Comparison of ENCODE assay signal across 26 cellular contexts in the genomic region with DNA sequence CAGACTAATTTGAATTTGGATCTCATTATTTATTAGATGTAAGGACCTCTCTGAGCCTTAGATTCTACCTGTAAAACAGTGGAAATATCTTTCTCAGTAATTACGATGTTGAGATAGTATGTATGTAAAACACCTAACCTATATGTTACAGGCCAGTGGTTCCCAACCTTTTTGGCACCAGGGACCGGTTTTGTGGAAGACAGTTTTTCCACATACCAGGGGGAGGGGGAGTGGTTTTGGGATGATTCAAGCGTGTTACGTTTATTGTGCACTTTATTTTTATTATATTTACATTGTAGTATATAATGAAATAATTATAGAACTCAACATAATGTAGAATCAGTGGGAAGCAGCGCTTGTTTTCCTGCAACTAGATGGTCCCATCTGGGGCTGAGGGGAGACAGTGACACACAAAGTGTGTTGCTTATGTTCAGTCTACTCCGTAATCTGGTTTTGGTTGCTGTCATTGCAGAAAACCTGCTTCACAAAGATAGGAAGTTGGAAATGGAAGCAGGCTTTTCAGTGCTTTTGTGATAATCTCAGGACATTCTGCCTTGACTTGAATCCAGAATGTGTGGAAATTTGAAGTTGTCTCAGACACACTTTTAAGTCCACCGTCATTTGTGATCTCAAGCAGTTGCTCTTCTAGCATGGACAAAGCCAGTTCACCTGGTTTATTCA.
"Had no signal": no experiment of that assay in that cellular context is flagged by ENCODE, and none has a peak within 500 bp of the region (broad histone marks: within the 10 kb centered on the region; RNA-seq: fewer than 3 reads in every experiment).

No MANE protein-coding gene starts in this region.

- DNase-seq: activated CD4-positive, alpha-beta memory T cell treated with anti-CD3 and anti-CD28 coated beads, Interleukin-2, amount 10 ng/mL, durations not matched to agents 7 days and 5 days; activated CD4-positive, alpha-beta T cell treated with anti-CD3 and anti-CD28 coated beads for 1 hour; activated CD4-positive, alpha-beta T cell treated with anti-CD3 and anti-CD28 coated beads for 4 hours; activated CD4-positive, alpha-beta T cell treated with anti-CD3 and anti-CD28 coated beads, Interleukin-2, amount 10 ng/mL, durations not matched to agents 7 days and 5 days; activated CD4-positive, alpha-beta T cell treated with anti-CD3 and anti-CD28 coated beads, Interleukin-2, amount 50 U/mL, for 4 hours; activated CD8-positive, alpha-beta memory T cell treated with anti-CD3 and anti-CD28 coated beads, Interleukin-2, amount 50 U/mL, for 48 hours; activated gamma-delta T cell; activated naive CD4-positive, alpha-beta T cell; activated naive CD4-positive, alpha-beta T cell treated with anti-CD3 and anti-CD28 coated beads, Interleukin-2, amount 10 ng/mL, durations not matched to agents 7 days and 5 days; activated naive CD8-positive, alpha-beta T cell treated with anti-CD3 and anti-CD28 coated beads, Interleukin-2, amount 10 ng/mL, durations not matched to agents 7 days and 5 days; activated T-cell treated with anti-CD3 and anti-CD28 coated beads for 4 hours; activated T-cell treated with anti-CD3 and anti-CD28 coated beads, Interleukin-2, amount 50 U/mL, for 24 hours; activated T-cell treated with anti-CD3 and anti-CD28 coated beads, Interleukin-2, amount 50 U/mL, for 72 hours; cortex of kidney; dermis blood vessel endothelial cell; effector CD4-positive, alpha-beta T cell; effector memory CD8-positive, alpha-beta T cell; esophagus squamous epithelium; foreskin melanocyte; T-helper 2 cell had no signal

- ATAC-seq: activated naive CD4-positive, alpha-beta T cell treated with anti-CD3 and anti-CD28 coated beads, Interleukin-2, amount 50 U/mL, for 72 hours; activated T-cell treated with anti-CD3 and anti-CD28 coated beads, Interleukin-2, amount 50 U/mL, for 72 hours; effector memory CD8-positive, alpha-beta T cell; gastroesophageal sphincter; WTC11 had no signal

- H3K36me3 ChIP-seq: ascending aorta, breast epithelium, esophagus squamous epithelium had no signal

- H3K9me3 ChIP-seq: ascending aorta, breast epithelium, esophagus squamous epithelium, gastroesophageal sphincter had no signal

- H3K4me3 ChIP-seq: ascending aorta, breast epithelium, esophagus squamous epithelium, gastroesophageal sphincter had no signal

- H3K27ac ChIP-seq: ascending aorta, breast epithelium, esophagus squamous epithelium, gastroesophageal sphincter, VCaP had no signal

- H3K4me1 ChIP-seq: breast epithelium had no signal

- H3K27me3 ChIP-seq: ascending aorta, breast epithelium, esophagus squamous epithelium, gastroesophageal sphincter had no signal
